1 cellular context compared by ENCODE assay signal in the genomic region with DNA sequence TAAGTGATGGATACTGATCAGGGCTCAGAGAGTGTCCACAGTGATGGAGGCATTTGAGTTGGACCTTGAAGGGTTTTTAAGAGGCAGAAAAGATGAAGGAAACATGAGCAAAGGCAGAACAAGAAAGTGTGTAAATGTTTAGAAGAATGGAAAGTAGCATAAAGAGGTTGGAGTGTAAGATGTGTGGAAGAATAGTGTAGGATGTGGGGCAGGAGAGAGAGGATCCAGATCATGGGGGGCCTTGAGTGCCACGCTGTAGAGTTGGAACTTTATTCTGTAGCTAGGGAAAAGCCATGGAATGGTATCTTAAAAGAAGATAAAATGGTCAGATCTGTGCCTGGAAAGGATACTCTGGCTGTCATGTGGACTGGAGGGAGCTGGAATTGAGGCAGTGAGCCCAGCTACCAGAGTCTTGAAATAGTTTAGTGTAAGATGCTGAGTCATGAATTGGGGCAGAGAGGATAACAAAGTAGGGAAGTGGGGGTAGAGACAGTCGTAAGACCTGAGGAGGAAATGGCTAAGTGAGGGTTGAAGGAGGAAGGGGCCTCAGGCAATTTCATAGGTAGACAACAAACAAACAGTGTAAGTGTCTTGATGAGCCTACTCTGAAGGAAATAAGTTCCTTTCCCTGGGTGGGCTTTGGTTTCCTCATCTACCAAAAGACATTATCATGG.
TF ChIP-seq lines count a peak whose summit lies in the region.

No MANE protein-coding gene starts in this region.

TF ChIP-seq in K562, 482 proteins besides CTCF, POLR2A, EP300 and RAD21 (continued from another document and continues in another):
- TF ChIP-seq, protein P1, sequence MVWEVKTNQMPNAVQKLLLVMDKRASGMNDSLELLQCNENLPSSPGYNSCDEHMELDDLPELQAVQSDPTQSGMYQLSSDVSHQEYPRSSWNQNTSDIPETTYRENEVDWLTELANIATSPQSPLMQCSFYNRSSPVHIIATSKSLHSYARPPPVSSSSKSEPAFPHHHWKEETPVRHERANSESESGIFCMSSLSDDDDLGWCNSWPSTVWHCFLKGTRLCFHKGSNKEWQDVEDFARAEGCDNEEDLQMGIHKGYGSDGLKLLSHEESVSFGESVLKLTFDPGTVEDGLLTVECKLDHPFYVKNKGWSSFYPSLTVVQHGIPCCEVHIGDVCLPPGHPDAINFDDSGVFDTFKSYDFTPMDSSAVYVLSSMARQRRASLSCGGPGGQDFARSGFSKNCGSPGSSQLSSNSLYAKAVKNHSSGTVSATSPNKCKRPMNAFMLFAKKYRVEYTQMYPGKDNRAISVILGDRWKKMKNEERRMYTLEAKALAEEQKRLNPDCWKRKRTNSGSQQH (CRISPR knock-in tag; IDR thresholded peaks at IDR 0.05) = no peak
- TF ChIP-seq ZSCAN29 (IDR thresholded peaks at IDR 0.05) (no peak), FOXJ2 (tag; IDR thresholded peaks at IDR 0.05) (no peak), ZNF41 (CRISPR knock-in tag; conservative IDR thresholded peaks at IDR 0.05) (no peak), ZNF217 (CRISPR knock-in tag; IDR thresholded peaks at IDR 0.05) (no peak), ZFP30 (CRISPR knock-in tag; IDR thresholded peaks at IDR 0.05; ENCODE audit: borderline replicate concordance) (no peak), ZNF224 (CRISPR knock-in tag; IDR thresholded peaks at IDR 0.05) (no peak), FOS (IDR thresholded peaks at IDR 0.05; ENCODE audit: extremely low read depth, insufficient read length) (no peak), RBM17 (IDR thresholded peaks at IDR 0.05; ENCODE audit: borderline replicate concordance, low read depth, low read length) (no peak), CHCHD3 (CRISPR knock-in tag; IDR thresholded peaks at IDR 0.05) (no peak), PHB2 (IDR thresholded peaks at IDR 0.05; ENCODE audit: low read depth) (no peak; the same call in 1 of the 2 replicates), FOXJ3 (CRISPR knock-in tag; IDR thresholded peaks at IDR 0.05) (no peak), HDAC3 (IDR thresholded peaks at IDR 0.05; ENCODE audit: borderline replicate concordance, partially characterized antibody) (no peak), ZNF668 (CRISPR knock-in tag; IDR thresholded peaks at IDR 0.05) (no peak), CBFA2T2 (conservative IDR thresholded peaks at IDR 0.05) (no peak), BRF1 (IDR thresholded peaks at IDR 0.05; ENCODE audit: borderline replicate concordance, extremely low read depth, insufficient read length) (no peak), HNRNPUL1 (IDR thresholded peaks at IDR 0.05; ENCODE audit: low read length) (no peak), KAT2B (IDR thresholded peaks at IDR 0.05; ENCODE audit: low read depth, low read length) (no peak), ILF3 (IDR thresholded peaks at IDR 0.05; ENCODE audit: borderline replicate concordance) (no peak)
- TF ChIP-seq, protein P2, sequence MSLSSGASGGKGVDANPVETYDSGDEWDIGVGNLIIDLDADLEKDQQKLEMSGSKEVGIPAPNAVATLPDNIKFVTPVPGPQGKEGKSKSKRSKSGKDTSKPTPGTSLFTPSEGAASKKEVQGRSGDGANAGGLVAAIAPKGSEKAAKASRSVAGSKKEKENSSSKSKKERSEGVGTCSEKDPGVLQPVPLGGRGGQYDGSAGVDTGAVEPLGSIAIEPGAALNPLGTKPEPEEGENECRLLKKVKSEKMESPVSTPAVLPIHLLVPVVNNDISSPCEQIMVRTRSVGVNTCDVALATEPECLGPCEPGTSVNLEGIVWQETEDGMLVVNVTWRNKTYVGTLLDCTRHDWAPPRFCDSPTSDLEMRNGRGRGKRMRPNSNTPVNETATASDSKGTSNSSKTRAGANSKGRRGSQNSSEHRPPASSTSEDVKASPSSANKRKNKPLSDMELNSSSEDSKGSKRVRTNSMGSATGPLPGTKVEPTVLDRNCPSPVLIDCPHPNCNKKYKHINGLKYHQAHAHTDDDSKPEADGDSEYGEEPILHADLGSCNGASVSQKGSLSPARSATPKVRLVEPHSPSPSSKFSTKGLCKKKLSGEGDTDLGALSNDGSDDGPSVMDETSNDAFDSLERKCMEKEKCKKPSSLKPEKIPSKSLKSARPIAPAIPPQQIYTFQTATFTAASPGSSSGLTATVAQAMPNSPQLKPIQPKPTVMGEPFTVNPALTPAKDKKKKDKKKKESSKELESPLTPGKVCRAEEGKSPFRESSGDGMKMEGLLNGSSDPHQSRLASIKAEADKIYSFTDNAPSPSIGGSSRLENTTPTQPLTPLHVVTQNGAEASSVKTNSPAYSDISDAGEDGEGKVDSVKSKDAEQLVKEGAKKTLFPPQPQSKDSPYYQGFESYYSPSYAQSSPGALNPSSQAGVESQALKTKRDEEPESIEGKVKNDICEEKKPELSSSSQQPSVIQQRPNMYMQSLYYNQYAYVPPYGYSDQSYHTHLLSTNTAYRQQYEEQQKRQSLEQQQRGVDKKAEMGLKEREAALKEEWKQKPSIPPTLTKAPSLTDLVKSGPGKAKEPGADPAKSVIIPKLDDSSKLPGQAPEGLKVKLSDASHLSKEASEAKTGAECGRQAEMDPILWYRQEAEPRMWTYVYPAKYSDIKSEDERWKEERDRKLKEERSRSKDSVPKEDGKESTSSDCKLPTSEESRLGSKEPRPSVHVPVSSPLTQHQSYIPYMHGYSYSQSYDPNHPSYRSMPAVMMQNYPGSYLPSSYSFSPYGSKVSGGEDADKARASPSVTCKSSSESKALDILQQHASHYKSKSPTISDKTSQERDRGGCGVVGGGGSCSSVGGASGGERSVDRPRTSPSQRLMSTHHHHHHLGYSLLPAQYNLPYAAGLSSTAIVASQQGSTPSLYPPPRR (CRISPR knock-in tag; IDR thresholded peaks at IDR 0.05; ENCODE audit: borderline replicate concordance) = no peak
- TF ChIP-seq, protein P3, sequence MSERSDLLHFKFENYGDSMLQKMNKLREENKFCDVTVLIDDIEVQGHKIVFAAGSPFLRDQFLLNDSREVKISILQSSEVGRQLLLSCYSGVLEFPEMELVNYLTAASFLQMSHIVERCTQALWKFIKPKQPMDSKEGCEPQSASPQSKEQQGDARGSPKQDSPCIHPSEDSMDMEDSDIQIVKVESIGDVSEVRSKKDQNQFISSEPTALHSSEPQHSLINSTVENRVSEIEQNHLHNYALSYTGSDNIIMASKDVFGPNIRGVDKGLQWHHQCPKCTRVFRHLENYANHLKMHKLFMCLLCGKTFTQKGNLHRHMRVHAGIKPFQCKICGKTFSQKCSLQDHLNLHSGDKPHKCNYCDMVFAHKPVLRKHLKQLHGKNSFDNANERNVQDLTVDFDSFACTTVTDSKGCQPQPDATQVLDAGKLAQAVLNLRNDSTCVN (CRISPR knock-in tag; IDR thresholded peaks at IDR 0.05) = no peak; the same call in 1 of the 2 replicates
- TF ChIP-seq, protein P4, sequence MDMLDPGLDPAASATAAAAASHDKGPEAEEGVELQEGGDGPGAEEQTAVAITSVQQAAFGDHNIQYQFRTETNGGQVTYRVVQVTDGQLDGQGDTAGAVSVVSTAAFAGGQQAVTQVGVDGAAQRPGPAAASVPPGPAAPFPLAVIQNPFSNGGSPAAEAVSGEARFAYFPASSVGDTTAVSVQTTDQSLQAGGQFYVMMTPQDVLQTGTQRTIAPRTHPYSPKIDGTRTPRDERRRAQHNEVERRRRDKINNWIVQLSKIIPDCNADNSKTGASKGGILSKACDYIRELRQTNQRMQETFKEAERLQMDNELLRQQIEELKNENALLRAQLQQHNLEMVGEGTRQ (CRISPR knock-in tag; IDR thresholded peaks at IDR 0.05) = no peak
- TF ChIP-seq, protein P5, sequence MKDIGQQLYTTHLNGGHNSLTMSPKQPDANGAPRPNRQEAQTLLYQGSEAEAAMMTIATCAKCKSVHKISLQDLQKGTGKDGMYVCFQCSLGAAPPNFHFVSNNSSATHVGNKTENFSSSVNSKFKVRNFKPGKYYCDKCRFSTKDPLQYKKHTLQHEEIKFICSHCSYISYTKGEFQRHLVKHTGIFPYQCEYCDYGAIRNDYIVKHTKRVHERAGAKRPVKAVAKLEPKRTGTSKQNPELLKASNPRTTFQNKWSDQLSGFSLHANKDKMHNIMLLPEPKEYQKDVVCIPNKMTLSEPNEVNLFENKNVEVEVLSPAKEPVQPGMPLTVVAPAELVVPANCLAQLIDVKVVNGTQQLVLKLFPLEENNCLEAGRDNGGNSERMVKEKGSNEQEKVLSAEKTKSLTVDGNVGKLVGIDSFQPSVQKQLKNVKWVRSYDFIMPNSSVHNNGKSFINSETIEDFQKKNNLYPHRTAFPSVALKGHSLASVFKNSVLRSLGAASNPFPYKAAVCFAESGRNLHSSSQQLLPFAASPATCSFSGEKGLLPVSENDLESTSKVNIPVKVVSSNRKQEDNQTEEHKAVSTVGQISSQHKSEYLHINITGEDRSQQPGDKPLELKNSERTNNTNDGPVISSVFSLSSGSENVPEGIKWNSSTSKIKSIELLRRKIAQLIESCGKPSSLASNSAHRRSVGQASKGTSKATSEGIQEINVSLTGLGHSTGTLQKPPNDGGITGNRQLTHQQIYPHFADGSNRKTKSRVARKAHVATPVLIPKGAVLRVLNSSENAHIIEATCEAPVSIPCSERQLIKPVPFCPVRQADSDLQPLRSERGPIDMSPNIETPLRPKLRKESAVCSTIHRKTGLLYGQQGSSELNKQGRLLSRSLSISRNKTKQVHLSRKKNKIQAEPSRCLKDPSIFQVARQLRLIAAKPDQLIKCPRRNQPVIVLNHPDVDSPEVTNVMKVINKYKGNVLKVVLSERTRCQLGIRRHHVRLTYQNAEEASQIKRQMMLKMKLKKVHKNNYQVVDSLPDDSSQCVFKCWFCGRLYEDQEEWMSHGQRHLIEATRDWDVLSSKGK (CRISPR knock-in tag; IDR thresholded peaks at IDR 0.05) = no peak
- TF ChIP-seq, protein P6, sequence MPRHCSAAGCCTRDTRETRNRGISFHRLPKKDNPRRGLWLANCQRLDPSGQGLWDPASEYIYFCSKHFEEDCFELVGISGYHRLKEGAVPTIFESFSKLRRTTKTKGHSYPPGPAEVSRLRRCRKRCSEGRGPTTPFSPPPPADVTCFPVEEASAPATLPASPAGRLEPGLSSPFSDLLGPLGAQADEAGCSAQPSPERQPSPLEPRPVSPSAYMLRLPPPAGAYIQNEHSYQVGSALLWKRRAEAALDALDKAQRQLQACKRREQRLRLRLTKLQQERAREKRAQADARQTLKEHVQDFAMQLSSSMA (CRISPR knock-in tag; IDR thresholded peaks at IDR 0.05) = no peak
- TF ChIP-seq, protein P7, sequence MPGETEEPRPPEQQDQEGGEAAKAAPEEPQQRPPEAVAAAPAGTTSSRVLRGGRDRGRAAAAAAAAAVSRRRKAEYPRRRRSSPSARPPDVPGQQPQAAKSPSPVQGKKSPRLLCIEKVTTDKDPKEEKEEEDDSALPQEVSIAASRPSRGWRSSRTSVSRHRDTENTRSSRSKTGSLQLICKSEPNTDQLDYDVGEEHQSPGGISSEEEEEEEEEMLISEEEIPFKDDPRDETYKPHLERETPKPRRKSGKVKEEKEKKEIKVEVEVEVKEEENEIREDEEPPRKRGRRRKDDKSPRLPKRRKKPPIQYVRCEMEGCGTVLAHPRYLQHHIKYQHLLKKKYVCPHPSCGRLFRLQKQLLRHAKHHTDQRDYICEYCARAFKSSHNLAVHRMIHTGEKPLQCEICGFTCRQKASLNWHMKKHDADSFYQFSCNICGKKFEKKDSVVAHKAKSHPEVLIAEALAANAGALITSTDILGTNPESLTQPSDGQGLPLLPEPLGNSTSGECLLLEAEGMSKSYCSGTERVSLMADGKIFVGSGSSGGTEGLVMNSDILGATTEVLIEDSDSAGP (CRISPR knock-in tag; IDR thresholded peaks at IDR 0.05) = no peak
- TF ChIP-seq, protein P8, sequence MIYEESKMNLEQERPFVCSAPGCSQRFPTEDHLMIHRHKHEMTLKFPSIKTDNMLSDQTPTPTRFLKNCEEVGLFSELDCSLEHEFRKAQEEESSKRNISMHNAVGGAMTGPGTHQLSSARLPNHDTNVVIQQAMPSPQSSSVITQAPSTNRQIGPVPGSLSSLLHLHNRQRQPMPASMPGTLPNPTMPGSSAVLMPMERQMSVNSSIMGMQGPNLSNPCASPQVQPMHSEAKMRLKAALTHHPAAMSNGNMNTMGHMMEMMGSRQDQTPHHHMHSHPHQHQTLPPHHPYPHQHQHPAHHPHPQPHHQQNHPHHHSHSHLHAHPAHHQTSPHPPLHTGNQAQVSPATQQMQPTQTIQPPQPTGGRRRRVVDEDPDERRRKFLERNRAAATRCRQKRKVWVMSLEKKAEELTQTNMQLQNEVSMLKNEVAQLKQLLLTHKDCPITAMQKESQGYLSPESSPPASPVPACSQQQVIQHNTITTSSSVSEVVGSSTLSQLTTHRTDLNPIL (CRISPR knock-in tag; IDR thresholded peaks at IDR 0.05) = no peak
- TF ChIP-seq, protein P9, sequence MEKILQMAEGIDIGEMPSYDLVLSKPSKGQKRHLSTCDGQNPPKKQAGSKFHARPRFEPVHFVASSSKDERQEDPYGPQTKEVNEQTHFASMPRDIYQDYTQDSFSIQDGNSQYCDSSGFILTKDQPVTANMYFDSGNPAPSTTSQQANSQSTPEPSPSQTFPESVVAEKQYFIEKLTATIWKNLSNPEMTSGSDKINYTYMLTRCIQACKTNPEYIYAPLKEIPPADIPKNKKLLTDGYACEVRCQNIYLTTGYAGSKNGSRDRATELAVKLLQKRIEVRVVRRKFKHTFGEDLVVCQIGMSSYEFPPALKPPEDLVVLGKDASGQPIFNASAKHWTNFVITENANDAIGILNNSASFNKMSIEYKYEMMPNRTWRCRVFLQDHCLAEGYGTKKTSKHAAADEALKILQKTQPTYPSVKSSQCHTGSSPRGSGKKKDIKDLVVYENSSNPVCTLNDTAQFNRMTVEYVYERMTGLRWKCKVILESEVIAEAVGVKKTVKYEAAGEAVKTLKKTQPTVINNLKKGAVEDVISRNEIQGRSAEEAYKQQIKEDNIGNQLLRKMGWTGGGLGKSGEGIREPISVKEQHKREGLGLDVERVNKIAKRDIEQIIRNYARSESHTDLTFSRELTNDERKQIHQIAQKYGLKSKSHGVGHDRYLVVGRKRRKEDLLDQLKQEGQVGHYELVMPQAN (IDR thresholded peaks at IDR 0.05; ENCODE audit: borderline replicate concordance) = no peak
- TF ChIP-seq, protein P10, sequence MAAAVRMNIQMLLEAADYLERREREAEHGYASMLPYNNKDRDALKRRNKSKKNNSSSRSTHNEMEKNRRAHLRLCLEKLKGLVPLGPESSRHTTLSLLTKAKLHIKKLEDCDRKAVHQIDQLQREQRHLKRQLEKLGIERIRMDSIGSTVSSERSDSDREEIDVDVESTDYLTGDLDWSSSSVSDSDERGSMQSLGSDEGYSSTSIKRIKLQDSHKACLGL (CRISPR knock-in tag; IDR thresholded peaks at IDR 0.05; ENCODE audit: borderline replicate concordance, poor library complexity, severe bottlenecking) = no peak
- TF ChIP-seq, protein P11, sequence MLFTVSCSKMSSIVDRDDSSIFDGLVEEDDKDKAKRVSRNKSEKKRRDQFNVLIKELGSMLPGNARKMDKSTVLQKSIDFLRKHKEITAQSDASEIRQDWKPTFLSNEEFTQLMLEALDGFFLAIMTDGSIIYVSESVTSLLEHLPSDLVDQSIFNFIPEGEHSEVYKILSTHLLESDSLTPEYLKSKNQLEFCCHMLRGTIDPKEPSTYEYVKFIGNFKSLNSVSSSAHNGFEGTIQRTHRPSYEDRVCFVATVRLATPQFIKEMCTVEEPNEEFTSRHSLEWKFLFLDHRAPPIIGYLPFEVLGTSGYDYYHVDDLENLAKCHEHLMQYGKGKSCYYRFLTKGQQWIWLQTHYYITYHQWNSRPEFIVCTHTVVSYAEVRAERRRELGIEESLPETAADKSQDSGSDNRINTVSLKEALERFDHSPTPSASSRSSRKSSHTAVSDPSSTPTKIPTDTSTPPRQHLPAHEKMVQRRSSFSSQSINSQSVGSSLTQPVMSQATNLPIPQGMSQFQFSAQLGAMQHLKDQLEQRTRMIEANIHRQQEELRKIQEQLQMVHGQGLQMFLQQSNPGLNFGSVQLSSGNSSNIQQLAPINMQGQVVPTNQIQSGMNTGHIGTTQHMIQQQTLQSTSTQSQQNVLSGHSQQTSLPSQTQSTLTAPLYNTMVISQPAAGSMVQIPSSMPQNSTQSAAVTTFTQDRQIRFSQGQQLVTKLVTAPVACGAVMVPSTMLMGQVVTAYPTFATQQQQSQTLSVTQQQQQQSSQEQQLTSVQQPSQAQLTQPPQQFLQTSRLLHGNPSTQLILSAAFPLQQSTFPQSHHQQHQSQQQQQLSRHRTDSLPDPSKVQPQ (CRISPR knock-in tag; IDR thresholded peaks at IDR 0.05; ENCODE audit: borderline replicate concordance) = no peak
